1 cellular context compared by ENCODE assay signal in the genomic region with DNA sequence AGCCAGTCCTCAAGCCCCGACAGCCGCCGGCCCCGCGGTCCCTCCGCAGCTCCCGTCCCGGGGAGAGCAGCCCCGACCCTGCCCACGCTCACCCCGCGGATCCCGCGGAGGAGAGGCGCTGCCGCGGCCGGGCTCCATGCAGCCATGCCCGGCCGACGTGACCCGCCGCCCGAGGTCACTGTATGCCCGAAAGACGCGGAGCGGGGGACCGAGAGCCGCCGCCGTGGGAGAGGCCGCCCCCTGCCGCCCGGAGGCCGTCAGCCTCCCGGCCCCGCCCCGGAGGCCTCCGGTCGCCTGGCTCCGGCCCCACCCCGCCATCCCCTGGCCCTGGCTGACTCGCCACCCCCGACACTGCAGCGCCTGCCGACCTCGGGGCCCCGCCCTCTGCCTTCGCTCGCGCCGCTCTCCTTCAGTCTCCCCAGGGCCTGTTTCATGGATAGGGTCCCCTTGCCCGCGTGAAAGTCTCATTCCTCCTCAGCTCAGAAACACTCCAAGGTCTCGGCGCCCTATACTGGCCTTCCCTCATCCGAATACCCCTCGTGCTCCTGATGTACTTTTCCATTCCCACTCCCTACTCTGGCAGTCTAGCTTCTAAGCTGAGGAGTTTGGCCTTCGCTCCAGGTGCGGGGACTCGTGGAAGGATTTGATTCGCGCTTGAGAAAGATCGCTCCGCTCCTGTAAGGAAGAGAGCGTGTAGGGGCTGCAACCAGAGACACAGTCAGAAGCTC.
A peak's percentile ranks its signal among the peaks of the same experiment; 100 is the strongest.
TF ChIP-seq lines count a peak whose summit lies in the region.

A gene with protein sequence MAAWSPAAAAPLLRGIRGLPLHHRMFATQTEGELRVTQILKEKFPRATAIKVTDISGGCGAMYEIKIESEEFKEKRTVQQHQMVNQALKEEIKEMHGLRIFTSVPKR (minus strand): TSS at position 184 of the 728 bp plus-strand sequence. CDS start 38 bp downstream, at position 146.

TF ChIP-seq in HepG2, 621 proteins besides CTCF, POLR2A, EP300 and RAD21 (continued from another document and continues in another):
- no peak for TF ChIP-seq TBX3 (IDR thresholded peaks at IDR 0.05; ENCODE audit: borderline replicate concordance)
- TF ChIP-seq ZFP36L1 (CRISPR knock-in tag; IDR thresholded peaks at IDR 0.05) = peak; percentile 67; the same call in 1 of the 2 replicates
- peak; percentile 91 for TF ChIP-seq PHF20 (CRISPR knock-in tag; IDR thresholded peaks at IDR 0.05)
- TF ChIP-seq ZNF24 (IDR thresholded peaks at IDR 0.05) = peak; percentile 98
- TF ChIP-seq, protein P1, sequence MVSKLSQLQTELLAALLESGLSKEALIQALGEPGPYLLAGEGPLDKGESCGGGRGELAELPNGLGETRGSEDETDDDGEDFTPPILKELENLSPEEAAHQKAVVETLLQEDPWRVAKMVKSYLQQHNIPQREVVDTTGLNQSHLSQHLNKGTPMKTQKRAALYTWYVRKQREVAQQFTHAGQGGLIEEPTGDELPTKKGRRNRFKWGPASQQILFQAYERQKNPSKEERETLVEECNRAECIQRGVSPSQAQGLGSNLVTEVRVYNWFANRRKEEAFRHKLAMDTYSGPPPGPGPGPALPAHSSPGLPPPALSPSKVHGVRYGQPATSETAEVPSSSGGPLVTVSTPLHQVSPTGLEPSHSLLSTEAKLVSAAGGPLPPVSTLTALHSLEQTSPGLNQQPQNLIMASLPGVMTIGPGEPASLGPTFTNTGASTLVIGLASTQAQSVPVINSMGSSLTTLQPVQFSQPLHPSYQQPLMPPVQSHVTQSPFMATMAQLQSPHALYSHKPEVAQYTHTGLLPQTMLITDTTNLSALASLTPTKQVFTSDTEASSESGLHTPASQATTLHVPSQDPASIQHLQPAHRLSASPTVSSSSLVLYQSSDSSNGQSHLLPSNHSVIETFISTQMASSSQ (IDR thresholded peaks at IDR 0.05; ENCODE audit: low read depth) = no peak
- TF ChIP-seq, protein P1 (CRISPR knock-in tag; IDR thresholded peaks at IDR 0.05; ENCODE audit: borderline replicate concordance) = peak; percentile 49; the same call in 1 of the 2 replicates
- TF ChIP-seq, protein P2, sequence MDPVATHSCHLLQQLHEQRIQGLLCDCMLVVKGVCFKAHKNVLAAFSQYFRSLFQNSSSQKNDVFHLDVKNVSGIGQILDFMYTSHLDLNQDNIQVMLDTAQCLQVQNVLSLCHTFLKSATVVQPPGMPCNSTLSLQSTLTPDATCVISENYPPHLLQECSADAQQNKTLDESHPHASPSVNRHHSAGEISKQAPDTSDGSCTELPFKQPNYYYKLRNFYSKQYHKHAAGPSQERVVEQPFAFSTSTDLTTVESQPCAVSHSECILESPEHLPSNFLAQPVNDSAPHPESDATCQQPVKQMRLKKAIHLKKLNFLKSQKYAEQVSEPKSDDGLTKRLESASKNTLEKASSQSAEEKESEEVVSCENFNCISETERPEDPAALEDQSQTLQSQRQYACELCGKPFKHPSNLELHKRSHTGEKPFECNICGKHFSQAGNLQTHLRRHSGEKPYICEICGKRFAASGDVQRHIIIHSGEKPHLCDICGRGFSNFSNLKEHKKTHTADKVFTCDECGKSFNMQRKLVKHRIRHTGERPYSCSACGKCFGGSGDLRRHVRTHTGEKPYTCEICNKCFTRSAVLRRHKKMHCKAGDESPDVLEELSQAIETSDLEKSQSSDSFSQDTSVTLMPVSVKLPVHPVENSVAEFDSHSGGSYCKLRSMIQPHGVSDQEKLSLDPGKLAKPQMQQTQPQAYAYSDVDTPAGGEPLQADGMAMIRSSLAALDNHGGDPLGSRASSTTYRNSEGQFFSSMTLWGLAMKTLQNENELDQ (CRISPR knock-in tag; IDR thresholded peaks at IDR 0.05; ENCODE audit: borderline replicate concordance) = peak; percentile 45; the same call in 1 of the 2 replicates
- TF ChIP-seq KDM5B (CRISPR knock-in tag; IDR thresholded peaks at IDR 0.05; ENCODE audit: borderline replicate concordance) = peak; percentile 88
- TF ChIP-seq ERF (CRISPR knock-in tag; IDR thresholded peaks at IDR 0.05) = peak; percentile 89
- TF ChIP-seq, protein P3, sequence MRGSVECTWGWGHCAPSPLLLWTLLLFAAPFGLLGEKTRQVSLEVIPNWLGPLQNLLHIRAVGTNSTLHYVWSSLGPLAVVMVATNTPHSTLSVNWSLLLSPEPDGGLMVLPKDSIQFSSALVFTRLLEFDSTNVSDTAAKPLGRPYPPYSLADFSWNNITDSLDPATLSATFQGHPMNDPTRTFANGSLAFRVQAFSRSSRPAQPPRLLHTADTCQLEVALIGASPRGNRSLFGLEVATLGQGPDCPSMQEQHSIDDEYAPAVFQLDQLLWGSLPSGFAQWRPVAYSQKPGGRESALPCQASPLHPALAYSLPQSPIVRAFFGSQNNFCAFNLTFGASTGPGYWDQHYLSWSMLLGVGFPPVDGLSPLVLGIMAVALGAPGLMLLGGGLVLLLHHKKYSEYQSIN (CRISPR knock-in tag; IDR thresholded peaks at IDR 0.05; ENCODE audit: borderline replicate concordance) = no peak
- TF ChIP-seq, protein P4, sequence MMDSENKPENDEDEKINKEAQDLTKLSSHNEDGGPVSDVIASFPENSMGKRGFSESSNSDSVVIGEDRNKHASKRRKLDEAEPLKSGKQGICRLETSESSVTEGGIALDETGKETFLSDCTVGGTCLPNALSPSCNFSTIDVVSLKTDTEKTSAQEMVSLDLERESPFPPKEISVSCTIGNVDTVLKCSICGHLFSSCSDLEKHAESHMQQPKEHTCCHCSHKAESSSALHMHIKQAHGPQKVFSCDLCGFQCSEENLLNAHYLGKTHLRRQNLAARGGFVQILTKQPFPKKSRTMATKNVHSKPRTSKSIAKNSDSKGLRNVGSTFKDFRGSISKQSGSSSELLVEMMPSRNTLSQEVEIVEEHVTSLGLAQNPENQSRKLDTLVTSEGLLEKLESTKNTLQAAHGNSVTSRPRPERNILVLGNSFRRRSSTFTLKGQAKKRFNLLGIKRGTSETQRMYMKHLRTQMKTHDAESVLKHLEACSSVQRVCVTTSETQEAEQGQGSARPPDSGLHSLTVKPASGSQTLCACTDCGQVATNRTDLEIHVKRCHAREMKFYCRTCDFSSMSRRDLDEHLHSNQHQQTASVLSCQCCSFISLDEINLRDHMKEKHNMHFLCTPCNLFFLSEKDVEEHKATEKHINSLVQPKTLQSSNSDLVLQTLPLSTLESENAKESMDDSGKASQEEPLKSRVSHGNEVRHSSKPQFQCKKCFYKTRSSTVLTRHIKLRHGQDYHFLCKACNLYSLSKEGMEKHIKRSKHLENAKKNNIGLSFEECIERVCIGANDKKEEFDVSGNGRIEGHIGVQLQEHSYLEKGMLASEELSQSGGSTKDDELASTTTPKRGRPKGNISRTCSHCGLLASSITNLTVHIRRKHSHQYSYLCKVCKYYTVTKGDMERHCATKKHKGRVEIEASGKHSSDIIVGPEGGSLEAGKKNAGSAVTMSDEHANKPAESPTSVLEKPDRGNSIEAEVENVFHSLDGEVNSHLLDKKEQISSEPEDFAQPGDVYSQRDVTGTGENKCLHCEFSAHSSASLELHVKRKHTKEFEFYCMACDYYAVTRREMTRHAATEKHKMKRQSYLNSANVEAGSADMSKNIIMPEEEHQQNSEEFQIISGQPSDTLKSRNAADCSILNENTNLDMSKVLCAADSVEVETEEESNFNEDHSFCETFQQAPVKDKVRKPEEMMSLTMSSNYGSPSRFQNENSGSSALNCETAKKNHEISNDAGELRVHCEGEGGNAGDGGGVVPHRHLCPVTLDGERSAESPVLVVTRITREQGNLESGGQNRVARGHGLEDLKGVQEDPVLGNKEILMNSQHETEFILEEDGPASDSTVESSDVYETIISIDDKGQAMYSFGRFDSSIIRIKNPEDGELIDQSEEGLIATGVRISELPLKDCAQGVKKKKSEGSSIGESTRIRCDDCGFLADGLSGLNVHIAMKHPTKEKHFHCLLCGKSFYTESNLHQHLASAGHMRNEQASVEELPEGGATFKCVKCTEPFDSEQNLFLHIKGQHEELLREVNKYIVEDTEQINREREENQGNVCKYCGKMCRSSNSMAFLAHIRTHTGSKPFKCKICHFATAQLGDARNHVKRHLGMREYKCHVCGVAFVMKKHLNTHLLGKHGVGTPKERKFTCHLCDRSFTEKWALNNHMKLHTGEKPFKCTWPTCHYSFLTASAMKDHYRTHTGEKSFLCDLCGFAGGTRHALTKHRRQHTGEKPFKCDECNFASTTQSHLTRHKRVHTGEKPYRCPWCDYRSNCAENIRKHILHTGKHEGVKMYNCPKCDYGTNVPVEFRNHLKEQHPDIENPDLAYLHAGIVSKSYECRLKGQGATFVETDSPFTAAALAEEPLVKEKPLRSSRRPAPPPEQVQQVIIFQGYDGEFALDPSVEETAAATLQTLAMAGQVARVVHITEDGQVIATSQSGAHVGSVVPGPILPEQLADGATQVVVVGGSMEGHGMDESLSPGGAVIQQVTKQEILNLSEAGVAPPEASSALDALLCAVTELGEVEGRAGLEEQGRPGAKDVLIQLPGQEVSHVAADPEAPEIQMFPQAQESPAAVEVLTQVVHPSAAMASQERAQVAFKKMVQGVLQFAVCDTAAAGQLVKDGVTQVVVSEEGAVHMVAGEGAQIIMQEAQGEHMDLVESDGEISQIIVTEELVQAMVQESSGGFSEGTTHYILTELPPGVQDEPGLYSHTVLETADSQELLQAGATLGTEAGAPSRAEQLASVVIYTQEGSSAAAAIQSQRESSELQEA (CRISPR knock-in tag; IDR thresholded peaks at IDR 0.05; ENCODE audit: not compliant biosample characterization) = no peak
- TF ChIP-seq SNRNP70 (IDR thresholded peaks at IDR 0.05; ENCODE audit: low read depth, low read length) = no peak
- no peak for TF ChIP-seq ZNF83 (CRISPR knock-in tag; IDR thresholded peaks at IDR 0.05; ENCODE audit: borderline replicate concordance)
- no peak for TF ChIP-seq ZFP41 (CRISPR knock-in tag; IDR thresholded peaks at IDR 0.05; ENCODE audit: borderline replicate concordance)
- TF ChIP-seq SALL1 (CRISPR knock-in tag; IDR thresholded peaks at IDR 0.05) = peak; percentile 81
- peak; percentile 41; the same call in 1 of the 2 replicates for TF ChIP-seq GABPA (IDR thresholded peaks at IDR 0.05; ENCODE audit: low read depth, low read length)
- peak; percentile 56; the same call in 1 of the 2 replicates for TF ChIP-seq GABPA (CRISPR knock-in tag; IDR thresholded peaks at IDR 0.05; ENCODE audit: low read depth)
- TF ChIP-seq RCOR2 (CRISPR knock-in tag; IDR thresholded peaks at IDR 0.05) = no peak; the same call in 1 of the 2 replicates
- peak; percentile 85 for TF ChIP-seq MYC (CRISPR knock-in tag; IDR thresholded peaks at IDR 0.05; ENCODE audit: borderline replicate concordance)
- TF ChIP-seq, protein P5, sequence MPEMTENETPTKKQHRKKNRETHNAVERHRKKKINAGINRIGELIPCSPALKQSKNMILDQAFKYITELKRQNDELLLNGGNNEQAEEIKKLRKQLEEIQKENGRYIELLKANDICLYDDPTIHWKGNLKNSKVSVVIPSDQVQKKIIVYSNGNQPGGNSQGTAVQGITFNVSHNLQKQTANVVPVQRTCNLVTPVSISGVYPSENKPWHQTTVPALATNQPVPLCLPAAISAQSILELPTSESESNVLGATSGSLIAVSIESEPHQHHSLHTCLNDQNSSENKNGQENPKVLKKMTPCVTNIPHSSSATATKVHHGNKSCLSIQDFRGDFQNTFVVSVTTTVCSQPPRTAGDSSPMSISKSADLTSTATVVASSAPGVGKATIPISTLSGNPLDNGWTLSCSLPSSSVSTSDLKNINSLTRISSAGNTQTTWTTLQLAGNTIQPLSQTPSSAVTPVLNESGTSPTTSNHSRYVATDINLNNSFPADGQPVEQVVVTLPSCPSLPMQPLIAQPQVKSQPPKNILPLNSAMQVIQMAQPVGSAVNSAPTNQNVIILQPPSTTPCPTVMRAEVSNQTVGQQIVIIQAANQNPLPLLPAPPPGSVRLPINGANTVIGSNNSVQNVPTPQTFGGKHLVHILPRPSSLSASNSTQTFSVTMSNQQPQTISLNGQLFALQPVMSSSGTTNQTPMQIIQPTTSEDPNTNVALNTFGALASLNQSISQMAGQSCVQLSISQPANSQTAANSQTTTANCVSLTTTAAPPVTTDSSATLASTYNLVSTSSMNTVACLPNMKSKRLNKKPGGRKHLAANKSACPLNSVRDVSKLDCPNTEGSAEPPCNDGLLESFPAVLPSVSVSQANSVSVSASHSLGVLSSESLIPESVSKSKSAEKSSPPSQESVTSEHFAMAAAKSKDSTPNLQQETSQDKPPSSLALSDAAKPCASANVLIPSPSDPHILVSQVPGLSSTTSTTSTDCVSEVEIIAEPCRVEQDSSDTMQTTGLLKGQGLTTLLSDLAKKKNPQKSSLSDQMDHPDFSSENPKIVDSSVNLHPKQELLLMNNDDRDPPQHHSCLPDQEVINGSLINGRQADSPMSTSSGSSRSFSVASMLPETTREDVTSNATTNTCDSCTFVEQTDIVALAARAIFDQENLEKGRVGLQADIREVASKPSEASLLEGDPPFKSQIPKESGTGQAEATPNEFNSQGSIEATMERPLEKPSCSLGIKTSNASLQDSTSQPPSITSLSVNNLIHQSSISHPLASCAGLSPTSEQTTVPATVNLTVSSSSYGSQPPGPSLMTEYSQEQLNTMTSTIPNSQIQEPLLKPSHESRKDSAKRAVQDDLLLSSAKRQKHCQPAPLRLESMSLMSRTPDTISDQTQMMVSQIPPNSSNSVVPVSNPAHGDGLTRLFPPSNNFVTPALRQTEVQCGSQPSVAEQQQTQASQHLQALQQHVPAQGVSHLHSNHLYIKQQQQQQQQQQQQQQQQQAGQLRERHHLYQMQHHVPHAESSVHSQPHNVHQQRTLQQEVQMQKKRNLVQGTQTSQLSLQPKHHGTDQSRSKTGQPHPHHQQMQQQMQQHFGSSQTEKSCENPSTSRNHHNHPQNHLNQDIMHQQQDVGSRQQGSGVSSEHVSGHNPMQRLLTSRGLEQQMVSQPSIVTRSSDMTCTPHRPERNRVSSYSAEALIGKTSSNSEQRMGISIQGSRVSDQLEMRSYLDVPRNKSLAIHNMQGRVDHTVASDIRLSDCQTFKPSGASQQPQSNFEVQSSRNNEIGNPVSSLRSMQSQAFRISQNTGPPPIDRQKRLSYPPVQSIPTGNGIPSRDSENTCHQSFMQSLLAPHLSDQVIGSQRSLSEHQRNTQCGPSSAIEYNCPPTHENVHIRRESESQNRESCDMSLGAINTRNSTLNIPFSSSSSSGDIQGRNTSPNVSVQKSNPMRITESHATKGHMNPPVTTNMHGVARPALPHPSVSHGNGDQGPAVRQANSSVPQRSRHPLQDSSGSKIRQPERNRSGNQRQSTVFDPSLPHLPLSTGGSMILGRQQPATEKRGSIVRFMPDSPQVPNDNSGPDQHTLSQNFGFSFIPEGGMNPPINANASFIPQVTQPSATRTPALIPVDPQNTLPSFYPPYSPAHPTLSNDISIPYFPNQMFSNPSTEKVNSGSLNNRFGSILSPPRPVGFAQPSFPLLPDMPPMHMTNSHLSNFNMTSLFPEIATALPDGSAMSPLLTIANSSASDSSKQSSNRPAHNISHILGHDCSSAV (CRISPR knock-in tag; IDR thresholded peaks at IDR 0.05; ENCODE audit: borderline replicate concordance) = no peak
- no peak for TF ChIP-seq ZFP82 (CRISPR knock-in tag; IDR thresholded peaks at IDR 0.05; ENCODE audit: borderline replicate concordance)
